Comparison of ENCODE assay signal across 1 cellular context in the genomic region with DNA sequence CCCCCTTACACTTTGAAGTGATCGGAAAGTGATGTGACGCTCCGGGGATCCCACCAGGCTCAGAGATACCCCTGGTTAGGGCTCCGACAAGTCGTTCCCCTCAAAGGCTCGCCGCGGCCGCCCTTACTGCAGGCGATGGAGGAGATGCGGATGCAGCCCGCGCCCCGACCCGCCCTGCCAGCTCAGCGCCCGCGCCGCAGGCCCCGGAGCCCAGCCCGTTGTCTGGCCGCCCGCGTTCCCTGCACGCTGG.
TF ChIP-seq lines count a peak whose summit lies in the region.

No MANE protein-coding gene starts in this region.

TF ChIP-seq in HepG2, 621 proteins besides CTCF, POLR2A, EP300 and RAD21 (continued from another document and continues in another):
- TF ChIP-seq, protein P1, sequence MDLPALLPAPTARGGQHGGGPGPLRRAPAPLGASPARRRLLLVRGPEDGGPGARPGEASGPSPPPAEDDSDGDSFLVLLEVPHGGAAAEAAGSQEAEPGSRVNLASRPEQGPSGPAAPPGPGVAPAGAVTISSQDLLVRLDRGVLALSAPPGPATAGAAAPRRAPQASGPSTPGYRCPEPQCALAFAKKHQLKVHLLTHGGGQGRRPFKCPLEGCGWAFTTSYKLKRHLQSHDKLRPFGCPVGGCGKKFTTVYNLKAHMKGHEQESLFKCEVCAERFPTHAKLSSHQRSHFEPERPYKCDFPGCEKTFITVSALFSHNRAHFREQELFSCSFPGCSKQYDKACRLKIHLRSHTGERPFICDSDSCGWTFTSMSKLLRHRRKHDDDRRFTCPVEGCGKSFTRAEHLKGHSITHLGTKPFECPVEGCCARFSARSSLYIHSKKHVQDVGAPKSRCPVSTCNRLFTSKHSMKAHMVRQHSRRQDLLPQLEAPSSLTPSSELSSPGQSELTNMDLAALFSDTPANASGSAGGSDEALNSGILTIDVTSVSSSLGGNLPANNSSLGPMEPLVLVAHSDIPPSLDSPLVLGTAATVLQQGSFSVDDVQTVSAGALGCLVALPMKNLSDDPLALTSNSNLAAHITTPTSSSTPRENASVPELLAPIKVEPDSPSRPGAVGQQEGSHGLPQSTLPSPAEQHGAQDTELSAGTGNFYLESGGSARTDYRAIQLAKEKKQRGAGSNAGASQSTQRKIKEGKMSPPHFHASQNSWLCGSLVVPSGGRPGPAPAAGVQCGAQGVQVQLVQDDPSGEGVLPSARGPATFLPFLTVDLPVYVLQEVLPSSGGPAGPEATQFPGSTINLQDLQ (CRISPR knock-in tag; IDR thresholded peaks at IDR 0.05), result peak; percentile 58; the same call in 1 of the 2 replicates
- TF ChIP-seq ZNF589 (CRISPR knock-in tag; conservative IDR thresholded peaks at IDR 0.05) (no peak), RBAK (CRISPR knock-in tag; IDR thresholded peaks at IDR 0.05) (no peak), NR2F2 (IDR thresholded peaks at IDR 0.05; ENCODE audit: borderline replicate concordance, low read depth) (no peak), FOXM1 (CRISPR knock-in tag; IDR thresholded peaks at IDR 0.05) (no peak), ATF4 (CRISPR knock-in tag; IDR thresholded peaks at IDR 0.05) (no peak), MTF1 (CRISPR knock-in tag; IDR thresholded peaks at IDR 0.05) (no peak), NCOA2 (CRISPR knock-in tag; IDR thresholded peaks at IDR 0.05) (no peak), ZBTB7B (CRISPR knock-in tag; IDR thresholded peaks at IDR 0.05) (0 out of 2 replicates have a peak, but pooled peaks have one; percentile 62), RAD51 (IDR thresholded peaks at IDR 0.05; ENCODE audit: borderline replicate concordance) (no peak), ZNF326 (CRISPR knock-in tag; IDR thresholded peaks at IDR 0.05; ENCODE audit: borderline replicate concordance) (no peak), ZNF318 (CRISPR knock-in tag; IDR thresholded peaks at IDR 0.05) (no peak), CBFB (CRISPR knock-in tag; IDR thresholded peaks at IDR 0.05) (no peak; the same call in 1 of the 2 replicates), CENPX (CRISPR knock-in tag; IDR thresholded peaks at IDR 0.05) (0 out of 2 replicates have a peak, but pooled peaks have one; percentile 93), SRY (CRISPR knock-in tag; IDR thresholded peaks at IDR 0.05) (no peak; the same call in 1 of the 2 replicates), KAT8 (CRISPR knock-in tag; IDR thresholded peaks at IDR 0.05) (no peak), ZNF879 (CRISPR knock-in tag; IDR thresholded peaks at IDR 0.05) (no peak), SIX4 (CRISPR knock-in tag; IDR thresholded peaks at IDR 0.05) (no peak), ZNF781 (CRISPR knock-in tag; IDR thresholded peaks at IDR 0.05; ENCODE audit: borderline replicate concordance, not compliant biosample characterization) (no peak), SRSF1 (optimal IDR thresholded peaks at IDR 0.05; ENCODE audit: low read depth, low read length) (no peak), ZBED4 (CRISPR knock-in tag; IDR thresholded peaks at IDR 0.05; ENCODE audit: borderline replicate concordance) (no peak), ZFYVE20 (CRISPR knock-in tag; IDR thresholded peaks at IDR 0.05; ENCODE audit: borderline replicate concordance, low read depth) (no peak), GLMP (CRISPR knock-in tag; IDR thresholded peaks at IDR 0.05; ENCODE audit: borderline replicate concordance) (0 out of 2 replicates have a peak, but pooled peaks have one; percentile 83), TRIM24 (CRISPR knock-in tag; IDR thresholded peaks at IDR 0.05) (no peak), DNMT1 (CRISPR knock-in tag; IDR thresholded peaks at IDR 0.05) (no peak), ZNF468 (CRISPR knock-in tag; IDR thresholded peaks at IDR 0.05) (0 out of 2 replicates have a peak, but pooled peaks have one; percentile 9)
- TF ChIP-seq, protein P2, sequence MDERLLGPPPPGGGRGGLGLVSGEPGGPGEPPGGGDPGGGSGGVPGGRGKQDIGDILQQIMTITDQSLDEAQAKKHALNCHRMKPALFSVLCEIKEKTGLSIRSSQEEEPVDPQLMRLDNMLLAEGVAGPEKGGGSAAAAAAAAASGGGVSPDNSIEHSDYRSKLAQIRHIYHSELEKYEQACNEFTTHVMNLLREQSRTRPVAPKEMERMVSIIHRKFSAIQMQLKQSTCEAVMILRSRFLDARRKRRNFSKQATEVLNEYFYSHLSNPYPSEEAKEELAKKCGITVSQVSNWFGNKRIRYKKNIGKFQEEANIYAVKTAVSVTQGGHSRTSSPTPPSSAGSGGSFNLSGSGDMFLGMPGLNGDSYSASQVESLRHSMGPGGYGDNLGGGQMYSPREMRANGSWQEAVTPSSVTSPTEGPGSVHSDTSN (CRISPR knock-in tag; IDR thresholded peaks at IDR 0.05), result no peak
- TF ChIP-seq, protein P3, sequence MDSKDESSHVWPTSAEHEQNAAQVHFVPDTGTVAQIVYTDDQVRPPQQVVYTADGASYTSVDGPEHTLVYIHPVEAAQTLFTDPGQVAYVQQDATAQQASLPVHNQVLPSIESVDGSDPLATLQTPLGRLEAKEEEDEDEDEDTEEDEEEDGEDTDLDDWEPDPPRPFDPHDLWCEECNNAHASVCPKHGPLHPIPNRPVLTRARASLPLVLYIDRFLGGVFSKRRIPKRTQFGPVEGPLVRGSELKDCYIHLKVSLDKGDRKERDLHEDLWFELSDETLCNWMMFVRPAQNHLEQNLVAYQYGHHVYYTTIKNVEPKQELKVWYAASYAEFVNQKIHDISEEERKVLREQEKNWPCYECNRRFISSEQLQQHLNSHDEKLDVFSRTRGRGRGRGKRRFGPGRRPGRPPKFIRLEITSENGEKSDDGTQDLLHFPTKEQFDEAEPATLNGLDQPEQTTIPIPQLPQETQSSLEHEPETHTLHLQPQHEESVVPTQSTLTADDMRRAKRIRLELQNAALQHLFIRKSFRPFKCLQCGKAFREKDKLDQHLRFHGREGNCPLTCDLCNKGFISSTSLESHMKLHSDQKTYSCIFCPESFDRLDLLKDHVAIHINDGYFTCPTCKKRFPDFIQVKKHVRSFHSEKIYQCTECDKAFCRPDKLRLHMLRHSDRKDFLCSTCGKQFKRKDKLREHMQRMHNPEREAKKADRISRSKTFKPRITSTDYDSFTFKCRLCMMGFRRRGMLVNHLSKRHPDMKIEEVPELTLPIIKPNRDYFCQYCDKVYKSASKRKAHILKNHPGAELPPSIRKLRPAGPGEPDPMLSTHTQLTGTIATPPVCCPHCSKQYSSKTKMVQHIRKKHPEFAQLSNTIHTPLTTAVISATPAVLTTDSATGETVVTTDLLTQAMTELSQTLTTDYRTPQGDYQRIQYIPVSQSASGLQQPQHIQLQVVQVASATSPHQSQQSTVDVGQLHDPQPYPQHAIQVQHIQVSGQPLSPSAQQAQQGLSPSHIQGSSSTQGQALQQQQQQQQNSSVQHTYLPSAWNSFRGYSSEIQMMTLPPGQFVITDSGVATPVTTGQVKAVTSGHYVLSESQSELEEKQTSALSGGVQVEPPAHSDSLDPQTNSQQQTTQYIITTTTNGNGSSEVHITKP (CRISPR knock-in tag; IDR thresholded peaks at IDR 0.05; ENCODE audit: low read depth), result no peak
